In the genomic region with DNA sequence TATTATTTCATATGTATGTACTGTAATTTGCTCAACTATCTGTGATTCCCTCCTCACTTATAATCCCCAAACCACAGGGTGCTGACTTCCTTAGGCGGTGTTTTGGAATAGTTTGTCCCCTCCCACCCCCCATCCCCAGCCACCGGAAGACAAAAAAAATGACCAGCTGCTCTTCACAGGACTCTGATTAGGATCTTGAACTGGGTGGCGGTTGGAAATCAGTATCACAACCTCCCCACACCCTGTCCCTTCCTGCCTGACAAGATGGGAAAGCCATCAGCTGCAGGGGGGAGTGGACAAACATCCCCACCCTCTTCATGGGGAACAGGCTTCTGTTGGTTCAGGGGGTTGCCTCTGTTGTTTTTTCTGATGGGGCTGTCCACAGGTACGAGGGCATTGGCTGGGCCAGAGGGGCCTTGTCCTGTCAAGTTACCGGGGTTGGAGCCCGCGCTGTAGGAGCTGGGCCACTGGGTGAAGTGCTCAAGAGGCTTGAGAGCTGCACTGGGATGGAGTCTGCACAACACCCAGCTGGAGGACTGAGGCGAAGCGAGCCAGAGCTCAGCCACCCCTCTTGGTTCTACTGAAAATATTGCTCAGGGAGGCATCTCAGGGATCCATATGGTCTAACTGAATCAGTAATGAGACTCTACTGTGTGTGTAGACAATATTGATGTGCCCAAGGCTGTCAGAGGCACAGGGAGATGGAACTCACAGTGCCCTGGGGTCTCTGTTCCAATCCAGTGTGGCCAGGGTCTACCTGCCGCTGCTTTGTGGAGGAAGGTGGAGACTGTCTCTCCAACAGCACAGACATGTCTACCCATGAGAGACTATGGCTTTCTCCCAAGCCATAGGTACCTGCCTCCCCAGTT, we compare ENCODE assay signal across 1 cellular context.
TF ChIP-seq lines count a peak whose summit lies in the region.

No MANE protein-coding gene starts in this region.

TF ChIP-seq in K562, 482 proteins besides CTCF, POLR2A, EP300 and RAD21 (continued from another document and continues in another):
- TF ChIP-seq ZNF407 (IDR thresholded peaks at IDR 0.05; ENCODE audit: low read depth) (peak; percentile 83), NR2C2 (CRISPR knock-in tag; IDR thresholded peaks at IDR 0.05) (no peak; the same call in 1 of the 2 replicates), NR2C2 (tag; IDR thresholded peaks at IDR 0.05) (peak; percentile 81), GTF2E2 (tag; IDR thresholded peaks at IDR 0.05) (peak; percentile 71; the same call in 1 of the 2 replicates), SMAD4 (CRISPR knock-in tag; conservative IDR thresholded peaks at IDR 0.05) (peak; percentile 94), TCF7 (IDR thresholded peaks at IDR 0.05; ENCODE audit: borderline replicate concordance) (no peak), SOX6 (IDR thresholded peaks at IDR 0.05) (peak; percentile 84), TEAD4 (IDR thresholded peaks at IDR 0.05; ENCODE audit: low read length) (peak; percentile 87), TEAD4 (CRISPR knock-in tag; IDR thresholded peaks at IDR 0.05; ENCODE audit: borderline replicate concordance) (no peak), BCL6 (CRISPR knock-in tag; IDR thresholded peaks at IDR 0.05) (peak; percentile 34; the same call in 1 of the 2 replicates), PHF21A (IDR thresholded peaks at IDR 0.05; ENCODE audit: borderline replicate concordance, low read depth) (peak; percentile 72; the same call in 1 of the 2 replicates), ELF1 (tag; IDR thresholded peaks at IDR 0.05) (peak; percentile 27; the same call in 1 of the 2 replicates), SRSF7 (optimal IDR thresholded peaks at IDR 0.05; ENCODE audit: low read depth, low read length) (no peak)
- TF ChIP-seq, protein P1, sequence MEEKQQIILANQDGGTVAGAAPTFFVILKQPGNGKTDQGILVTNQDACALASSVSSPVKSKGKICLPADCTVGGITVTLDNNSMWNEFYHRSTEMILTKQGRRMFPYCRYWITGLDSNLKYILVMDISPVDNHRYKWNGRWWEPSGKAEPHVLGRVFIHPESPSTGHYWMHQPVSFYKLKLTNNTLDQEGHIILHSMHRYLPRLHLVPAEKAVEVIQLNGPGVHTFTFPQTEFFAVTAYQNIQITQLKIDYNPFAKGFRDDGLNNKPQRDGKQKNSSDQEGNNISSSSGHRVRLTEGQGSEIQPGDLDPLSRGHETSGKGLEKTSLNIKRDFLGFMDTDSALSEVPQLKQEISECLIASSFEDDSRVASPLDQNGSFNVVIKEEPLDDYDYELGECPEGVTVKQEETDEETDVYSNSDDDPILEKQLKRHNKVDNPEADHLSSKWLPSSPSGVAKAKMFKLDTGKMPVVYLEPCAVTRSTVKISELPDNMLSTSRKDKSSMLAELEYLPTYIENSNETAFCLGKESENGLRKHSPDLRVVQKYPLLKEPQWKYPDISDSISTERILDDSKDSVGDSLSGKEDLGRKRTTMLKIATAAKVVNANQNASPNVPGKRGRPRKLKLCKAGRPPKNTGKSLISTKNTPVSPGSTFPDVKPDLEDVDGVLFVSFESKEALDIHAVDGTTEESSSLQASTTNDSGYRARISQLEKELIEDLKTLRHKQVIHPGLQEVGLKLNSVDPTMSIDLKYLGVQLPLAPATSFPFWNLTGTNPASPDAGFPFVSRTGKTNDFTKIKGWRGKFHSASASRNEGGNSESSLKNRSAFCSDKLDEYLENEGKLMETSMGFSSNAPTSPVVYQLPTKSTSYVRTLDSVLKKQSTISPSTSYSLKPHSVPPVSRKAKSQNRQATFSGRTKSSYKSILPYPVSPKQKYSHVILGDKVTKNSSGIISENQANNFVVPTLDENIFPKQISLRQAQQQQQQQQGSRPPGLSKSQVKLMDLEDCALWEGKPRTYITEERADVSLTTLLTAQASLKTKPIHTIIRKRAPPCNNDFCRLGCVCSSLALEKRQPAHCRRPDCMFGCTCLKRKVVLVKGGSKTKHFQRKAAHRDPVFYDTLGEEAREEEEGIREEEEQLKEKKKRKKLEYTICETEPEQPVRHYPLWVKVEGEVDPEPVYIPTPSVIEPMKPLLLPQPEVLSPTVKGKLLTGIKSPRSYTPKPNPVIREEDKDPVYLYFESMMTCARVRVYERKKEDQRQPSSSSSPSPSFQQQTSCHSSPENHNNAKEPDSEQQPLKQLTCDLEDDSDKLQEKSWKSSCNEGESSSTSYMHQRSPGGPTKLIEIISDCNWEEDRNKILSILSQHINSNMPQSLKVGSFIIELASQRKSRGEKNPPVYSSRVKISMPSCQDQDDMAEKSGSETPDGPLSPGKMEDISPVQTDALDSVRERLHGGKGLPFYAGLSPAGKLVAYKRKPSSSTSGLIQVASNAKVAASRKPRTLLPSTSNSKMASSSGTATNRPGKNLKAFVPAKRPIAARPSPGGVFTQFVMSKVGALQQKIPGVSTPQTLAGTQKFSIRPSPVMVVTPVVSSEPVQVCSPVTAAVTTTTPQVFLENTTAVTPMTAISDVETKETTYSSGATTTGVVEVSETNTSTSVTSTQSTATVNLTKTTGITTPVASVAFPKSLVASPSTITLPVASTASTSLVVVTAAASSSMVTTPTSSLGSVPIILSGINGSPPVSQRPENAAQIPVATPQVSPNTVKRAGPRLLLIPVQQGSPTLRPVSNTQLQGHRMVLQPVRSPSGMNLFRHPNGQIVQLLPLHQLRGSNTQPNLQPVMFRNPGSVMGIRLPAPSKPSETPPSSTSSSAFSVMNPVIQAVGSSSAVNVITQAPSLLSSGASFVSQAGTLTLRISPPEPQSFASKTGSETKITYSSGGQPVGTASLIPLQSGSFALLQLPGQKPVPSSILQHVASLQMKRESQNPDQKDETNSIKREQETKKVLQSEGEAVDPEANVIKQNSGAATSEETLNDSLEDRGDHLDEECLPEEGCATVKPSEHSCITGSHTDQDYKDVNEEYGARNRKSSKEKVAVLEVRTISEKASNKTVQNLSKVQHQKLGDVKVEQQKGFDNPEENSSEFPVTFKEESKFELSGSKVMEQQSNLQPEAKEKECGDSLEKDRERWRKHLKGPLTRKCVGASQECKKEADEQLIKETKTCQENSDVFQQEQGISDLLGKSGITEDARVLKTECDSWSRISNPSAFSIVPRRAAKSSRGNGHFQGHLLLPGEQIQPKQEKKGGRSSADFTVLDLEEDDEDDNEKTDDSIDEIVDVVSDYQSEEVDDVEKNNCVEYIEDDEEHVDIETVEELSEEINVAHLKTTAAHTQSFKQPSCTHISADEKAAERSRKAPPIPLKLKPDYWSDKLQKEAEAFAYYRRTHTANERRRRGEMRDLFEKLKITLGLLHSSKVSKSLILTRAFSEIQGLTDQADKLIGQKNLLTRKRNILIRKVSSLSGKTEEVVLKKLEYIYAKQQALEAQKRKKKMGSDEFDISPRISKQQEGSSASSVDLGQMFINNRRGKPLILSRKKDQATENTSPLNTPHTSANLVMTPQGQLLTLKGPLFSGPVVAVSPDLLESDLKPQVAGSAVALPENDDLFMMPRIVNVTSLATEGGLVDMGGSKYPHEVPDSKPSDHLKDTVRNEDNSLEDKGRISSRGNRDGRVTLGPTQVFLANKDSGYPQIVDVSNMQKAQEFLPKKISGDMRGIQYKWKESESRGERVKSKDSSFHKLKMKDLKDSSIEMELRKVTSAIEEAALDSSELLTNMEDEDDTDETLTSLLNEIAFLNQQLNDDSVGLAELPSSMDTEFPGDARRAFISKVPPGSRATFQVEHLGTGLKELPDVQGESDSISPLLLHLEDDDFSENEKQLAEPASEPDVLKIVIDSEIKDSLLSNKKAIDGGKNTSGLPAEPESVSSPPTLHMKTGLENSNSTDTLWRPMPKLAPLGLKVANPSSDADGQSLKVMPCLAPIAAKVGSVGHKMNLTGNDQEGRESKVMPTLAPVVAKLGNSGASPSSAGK (IDR thresholded peaks at IDR 0.05), result peak; percentile 45; the same call in 1 of the 2 replicates
- TF ChIP-seq, protein P2, sequence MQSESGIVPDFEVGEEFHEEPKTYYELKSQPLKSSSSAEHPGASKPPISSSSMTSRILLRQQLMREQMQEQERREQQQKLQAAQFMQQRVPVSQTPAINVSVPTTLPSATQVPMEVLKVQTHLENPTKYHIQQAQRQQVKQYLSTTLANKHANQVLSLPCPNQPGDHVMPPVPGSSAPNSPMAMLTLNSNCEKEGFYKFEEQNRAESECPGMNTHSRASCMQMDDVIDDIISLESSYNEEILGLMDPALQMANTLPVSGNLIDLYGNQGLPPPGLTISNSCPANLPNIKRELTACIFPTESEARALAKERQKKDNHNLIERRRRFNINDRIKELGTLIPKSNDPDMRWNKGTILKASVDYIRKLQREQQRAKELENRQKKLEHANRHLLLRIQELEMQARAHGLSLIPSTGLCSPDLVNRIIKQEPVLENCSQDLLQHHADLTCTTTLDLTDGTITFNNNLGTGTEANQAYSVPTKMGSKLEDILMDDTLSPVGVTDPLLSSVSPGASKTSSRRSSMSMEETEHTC (IDR thresholded peaks at IDR 0.05), result 0 out of 2 replicates have a peak, but pooled peaks have one; percentile 37
- TF ChIP-seq, protein P3, sequence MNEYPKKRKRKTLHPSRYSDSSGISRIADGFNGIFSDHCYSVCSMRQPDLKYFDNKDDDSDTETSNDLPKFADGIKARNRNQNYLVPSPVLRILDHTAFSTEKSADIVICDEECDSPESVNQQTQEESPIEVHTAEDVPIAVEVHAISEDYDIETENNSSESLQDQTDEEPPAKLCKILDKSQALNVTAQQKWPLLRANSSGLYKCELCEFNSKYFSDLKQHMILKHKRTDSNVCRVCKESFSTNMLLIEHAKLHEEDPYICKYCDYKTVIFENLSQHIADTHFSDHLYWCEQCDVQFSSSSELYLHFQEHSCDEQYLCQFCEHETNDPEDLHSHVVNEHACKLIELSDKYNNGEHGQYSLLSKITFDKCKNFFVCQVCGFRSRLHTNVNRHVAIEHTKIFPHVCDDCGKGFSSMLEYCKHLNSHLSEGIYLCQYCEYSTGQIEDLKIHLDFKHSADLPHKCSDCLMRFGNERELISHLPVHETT (CRISPR knock-in tag; conservative IDR thresholded peaks at IDR 0.05 in 1 of 2, IDR thresholded peaks at IDR 0.05 in 1 of 2), result peak in 1 of 2 experiments; percentile 89; a peak in 2 of 4 replicates
- TF ChIP-seq, protein P4, sequence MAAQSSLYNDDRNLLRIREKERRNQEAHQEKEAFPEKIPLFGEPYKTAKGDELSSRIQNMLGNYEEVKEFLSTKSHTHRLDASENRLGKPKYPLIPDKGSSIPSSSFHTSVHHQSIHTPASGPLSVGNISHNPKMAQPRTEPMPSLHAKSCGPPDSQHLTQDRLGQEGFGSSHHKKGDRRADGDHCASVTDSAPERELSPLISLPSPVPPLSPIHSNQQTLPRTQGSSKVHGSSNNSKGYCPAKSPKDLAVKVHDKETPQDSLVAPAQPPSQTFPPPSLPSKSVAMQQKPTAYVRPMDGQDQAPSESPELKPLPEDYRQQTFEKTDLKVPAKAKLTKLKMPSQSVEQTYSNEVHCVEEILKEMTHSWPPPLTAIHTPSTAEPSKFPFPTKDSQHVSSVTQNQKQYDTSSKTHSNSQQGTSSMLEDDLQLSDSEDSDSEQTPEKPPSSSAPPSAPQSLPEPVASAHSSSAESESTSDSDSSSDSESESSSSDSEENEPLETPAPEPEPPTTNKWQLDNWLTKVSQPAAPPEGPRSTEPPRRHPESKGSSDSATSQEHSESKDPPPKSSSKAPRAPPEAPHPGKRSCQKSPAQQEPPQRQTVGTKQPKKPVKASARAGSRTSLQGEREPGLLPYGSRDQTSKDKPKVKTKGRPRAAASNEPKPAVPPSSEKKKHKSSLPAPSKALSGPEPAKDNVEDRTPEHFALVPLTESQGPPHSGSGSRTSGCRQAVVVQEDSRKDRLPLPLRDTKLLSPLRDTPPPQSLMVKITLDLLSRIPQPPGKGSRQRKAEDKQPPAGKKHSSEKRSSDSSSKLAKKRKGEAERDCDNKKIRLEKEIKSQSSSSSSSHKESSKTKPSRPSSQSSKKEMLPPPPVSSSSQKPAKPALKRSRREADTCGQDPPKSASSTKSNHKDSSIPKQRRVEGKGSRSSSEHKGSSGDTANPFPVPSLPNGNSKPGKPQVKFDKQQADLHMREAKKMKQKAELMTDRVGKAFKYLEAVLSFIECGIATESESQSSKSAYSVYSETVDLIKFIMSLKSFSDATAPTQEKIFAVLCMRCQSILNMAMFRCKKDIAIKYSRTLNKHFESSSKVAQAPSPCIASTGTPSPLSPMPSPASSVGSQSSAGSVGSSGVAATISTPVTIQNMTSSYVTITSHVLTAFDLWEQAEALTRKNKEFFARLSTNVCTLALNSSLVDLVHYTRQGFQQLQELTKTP (IDR thresholded peaks at IDR 0.05; ENCODE audit: low read depth in 1 of 2, partially characterized antibody in 2 of 2), result peak; percentile 16 to 87
